Comparison of ENCODE assay signal across 1 cellular context in the genomic region with DNA sequence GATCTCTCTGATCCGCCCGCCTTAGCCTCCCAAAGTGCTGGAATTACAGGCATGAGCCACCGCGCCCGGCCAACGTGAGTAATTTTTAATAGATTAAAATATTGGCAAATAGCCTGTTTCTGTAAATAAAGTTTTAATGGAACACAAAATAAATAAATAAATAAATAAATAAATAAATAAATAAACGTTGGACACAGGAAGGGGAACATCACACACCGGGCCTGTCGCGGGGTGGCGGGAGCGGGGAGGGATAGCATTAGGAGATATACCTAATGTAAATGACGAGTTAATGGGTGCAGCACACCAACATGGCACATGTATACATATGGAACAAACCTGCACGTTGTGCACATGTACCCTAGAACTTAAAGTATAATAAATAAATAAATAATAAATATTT.
A peak's percentile ranks its signal among the peaks of the same experiment; 100 is the strongest.
TF ChIP-seq lines count a peak whose summit lies in the region.

No MANE protein-coding gene starts in this region.

TF ChIP-seq in A549, 52 proteins besides CTCF, POLR2A, EP300 and RAD21:
- TF ChIP-seq ZC3H11A (IDR thresholded peaks at IDR 0.05), result peak; percentile 88
